In genomic region chr12:59973515-59973914, GRCh38 we compare ENCODE assay signal across 13 cellular contexts.
DNase-seq lines count a peak whose midpoint lies in the region; ATAC-seq and TF ChIP-seq lines count a peak whose summit lies in the region.
"Had no signal": no experiment of that assay in that cellular context is flagged by ENCODE, and none has a peak within 500 bp of the region (broad histone marks: within the 10 kb centered on the region; RNA-seq: fewer than 3 reads in every experiment).

No MANE protein-coding gene starts in this region.

- 61 to 77% methylated on average over 2 of the region's 2 CpGs for WGBS in sigmoid colon, 2 donors
- 56 to 74% (median 63%) methylated on average over 2 of the region's 2 CpGs for whole genome bisulfite sequencing in ovary, 3 donors

- no peak for TF ChIP-seq CTCF in sigmoid colon (IDR thresholded peaks at IDR 0.05)
- no peak for TF ChIP-seq CTCF in ovary (IDR thresholded peaks at IDR 0.05)

- H3K4me3 ChIP-seq in skeletal muscle cell (ENCODE audit: low read depth, low read length) (no peak overlapping the region), sigmoid colon (no peak overlapping the region), ovary (no peak overlapping the region)
- H3K4me3 ChIP-seq: esophagus squamous epithelium had no signal

- TF ChIP-seq EP300 in sigmoid colon (IDR thresholded peaks at IDR 0.05) (no peak), ovary (IDR thresholded peaks at IDR 0.05) (no peak)

- peak; percentile 26 for DNase-seq in DMS 273 (lab: John Stamatoyannopoulos, UW; ENCODE audit: unreplicated experiment)
- no peak for DNase-seq in DMS 273 treated with DMSO at 0.1 percent for 48 hours (lab: John Stamatoyannopoulos, UW)
- DNase-seq in RPMI7951 (ENCODE audit: low read depth), result peak; percentile 58
- peak; percentile 11 for DNase-seq in skeletal muscle cell (ENCODE audit: low read depth)
- DNase-seq in sigmoid colon, result no peak
- no peak for DNase-seq in ovary
- DNase-seq: esophagus squamous epithelium; posterior cingulate gyrus; SHP77 treated with DMSO at 0.1 percent for 48 hours; stimulated activated CD8-positive, alpha-beta memory T cell treated with anti-CD3 and anti-CD28 coated beads, Interleukin-4, amount 100 ng/mL, for 48 hours had no signal

- ATAC-seq in esophagus mucosa, result peak; percentile 70
- no peak for ATAC-seq in HG03342 (IDR thresholded peaks at IDR 0.05; ENCODE audit: unreplicated experiment)

- H3K27me3 ChIP-seq in sigmoid colon, result no peaks in the 10 kb centered on the region
- no peaks in the 10 kb centered on the region for H3K27me3 ChIP-seq in ovary
- H3K27me3 ChIP-seq: esophagus squamous epithelium had no signal

- intact Hi-C loops in sigmoid colon (cut with DNase I), result no loop called here
- intact Hi-C loops in ovary (cut with DNase I), result no loop called here

- no peak overlapping the region for H3K27ac ChIP-seq in sigmoid colon
- no peak overlapping the region for H3K27ac ChIP-seq in ovary
- H3K27ac ChIP-seq: 22Rv1, esophagus squamous epithelium had no signal

- H3K36me3 ChIP-seq in sigmoid colon (no peaks in the 10 kb centered on the region), ovary (no peaks in the 10 kb centered on the region)
- H3K36me3 ChIP-seq: esophagus squamous epithelium had no signal

- H3K4me1 ChIP-seq in sigmoid colon (no peaks in the 10 kb centered on the region), ovary (ENCODE audit: insufficient read depth) (no peaks in the 10 kb centered on the region)
- H3K4me1 ChIP-seq: esophagus squamous epithelium had no signal

- TF ChIP-seq POLR2A in sigmoid colon (IDR thresholded peaks at IDR 0.05) (no peak), ovary (IDR thresholded peaks at IDR 0.05) (no peak)

- no peaks in the 10 kb centered on the region for H3K9me3 ChIP-seq in sigmoid colon
- no peaks in the 10 kb centered on the region for H3K9me3 ChIP-seq in ovary
- H3K9me3 ChIP-seq: esophagus squamous epithelium had no signal

Comparison
In these comparisons a context has a peak if more than half of its experiments do, and no peak if none do; other contexts are left out.
1. DNase-seq: peak in DMS 273 (single experiment), RPMI7951 (single experiment) and skeletal muscle cell (single experiment); none in DMS 273 treated with DMSO at 0.1 percent for 48 hours (single experiment), sigmoid colon (single experiment) and ovary (0 of 5).